Comparison of ENCODE assay signal across 12 cellular contexts in the genomic region with DNA sequence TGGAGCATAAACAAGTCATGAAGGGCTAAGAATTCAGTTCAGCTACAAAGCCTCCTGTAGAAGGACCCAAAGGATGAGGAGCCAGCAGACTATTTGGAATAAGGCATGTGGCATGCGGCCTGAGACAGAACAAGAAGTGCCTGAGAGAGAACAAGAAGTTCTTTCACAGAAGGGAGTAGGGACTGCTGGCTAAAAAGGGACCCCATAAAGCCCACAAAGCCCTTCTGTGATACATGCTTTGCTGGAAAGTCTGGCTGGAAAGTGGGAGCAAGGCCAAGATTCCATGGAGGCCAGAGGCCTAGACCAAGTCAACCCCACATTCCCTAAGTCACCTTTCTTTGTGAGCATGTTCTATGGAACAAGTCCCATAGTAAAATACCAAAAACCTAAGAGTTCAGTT. TPM values are rescaled to one million over a fixed set of nuclear protein-coding genes. Genes with fewer than 3 reads are reported as not detected.
DNase-seq lines count a peak whose midpoint lies in the region; ATAC-seq and TF ChIP-seq lines count a peak whose summit lies in the region.
"Had no signal": no experiment of that assay in that cellular context is flagged by ENCODE, and none has a peak within 500 bp of the region (broad histone marks: within the 10 kb centered on the region; RNA-seq: fewer than 3 reads in every experiment).

No MANE protein-coding gene starts in this region.

- H3K27me3 ChIP-seq in gastroesophageal sphincter (no peaks in the 10 kb centered on the region), upper lobe of right lung (no peaks in the 10 kb centered on the region)

- peak overlapping the region; percentile 71 for H3K27ac Mint-ChIP-seq in activated T-cell treated with anti-CD3 and anti-CD28 coated beads, Interleukin-2, amount 50 U/mL, for 24 hours
- no peak overlapping the region for H3K27ac Mint-ChIP-seq in T-cell
- H3K27ac Mint-ChIP-seq: activated naive CD4-positive, alpha-beta T cell treated with anti-CD3 and anti-CD28 coated beads, Interleukin-2, amount 50 U/mL, for 72 hours had no signal

- 13 to 31% methylated on average over 1 of the region's 1 CpG for WGBS in gastroesophageal sphincter (ENCODE audit: low coverage in 1 of 2), 2 donors

- no peaks in the 10 kb centered on the region for H3K27me3 Mint-ChIP-seq in activated T-cell treated with anti-CD3 and anti-CD28 coated beads, Interleukin-2, amount 50 U/mL, for 24 hours
- no peaks in the 10 kb centered on the region for H3K27me3 Mint-ChIP-seq in T-cell

- intact Hi-C loops in upper lobe of right lung (cut with DNase I) = no loop called here
- intact Hi-C loops in posterior vena cava (cut with DNase I) = no loop called here

- ATAC-seq in gastroesophageal sphincter (peak; percentile 89), upper lobe of right lung (peak; percentile 50), HG03460 (IDR thresholded peaks at IDR 0.05; ENCODE audit: unreplicated experiment) (no peak), T-cell (replicated peaks in 1 of 4) (no peak)
- ATAC-seq: A549 had no signal

- TF ChIP-seq CTCF in gastroesophageal sphincter (IDR thresholded peaks at IDR 0.05) (no peak), upper lobe of right lung (IDR thresholded peaks at IDR 0.05) (no peak)

- CTCF ChIA-PET in T-cell (lab: Charles Lee) = interaction anchor here in 1 of 2 donors (0.6 kb wide), 1 partner anchor 10 kb away, joined by 7 read pairs; no protein-coding TSS in a partner anchor

- no peak for DNase-seq in activated T-cell treated with anti-CD3 and anti-CD28 coated beads, Interleukin-2, amount 50 U/mL, for 24 hours
- no peak for DNase-seq in activated T-cell treated with anti-CD3 and anti-CD28 coated beads, Interleukin-2, amount 50 U/mL, for 48 hours
- DNase-seq in occipital lobe (lab: John Stamatoyannopoulos, UW) (peak; percentile 9), upper lobe of right lung (peak; percentile 4), posterior vena cava (ENCODE audit: low spot score) (no peak), T-cell (no peak)
- DNase-seq: EL, SHP77 treated with DMSO at 0.1 percent for 48 hours had no signal

- H3K36me3 ChIP-seq in gastroesophageal sphincter = peaks cover 4 to 39% of the 10 kb centered on the region in 2 donors
- H3K36me3 ChIP-seq in upper lobe of right lung = peaks cover 40% of the 10 kb centered on the region

- no peak overlapping the region for H3K4me3 ChIP-seq in gastroesophageal sphincter
- no peak overlapping the region for H3K4me3 ChIP-seq in upper lobe of right lung
- H3K4me3 ChIP-seq: A549 had no signal

- H3K9me3 ChIP-seq in gastroesophageal sphincter = no peaks in the 10 kb centered on the region
- H3K9me3 ChIP-seq in upper lobe of right lung = no peaks in the 10 kb centered on the region
- H3K9me3 ChIP-seq: A549 had no signal

- H3K27ac ChIP-seq in gastroesophageal sphincter (peak overlapping the region; percentile 55 to 87 (median 80)), upper lobe of right lung (peak overlapping the region; percentile 73)
- H3K27ac ChIP-seq: A549 had no signal

- peaks cover 40% of the 10 kb centered on the region for H3K36me3 Mint-ChIP-seq in activated T-cell treated with anti-CD3 and anti-CD28 coated beads, Interleukin-2, amount 50 U/mL, for 24 hours (ENCODE audit: low read depth)
- peaks cover 24% of the 10 kb centered on the region for H3K36me3 Mint-ChIP-seq in T-cell

- H3K4me3 Mint-ChIP-seq in activated T-cell treated with anti-CD3 and anti-CD28 coated beads, Interleukin-2, amount 50 U/mL, for 24 hours = no peak overlapping the region
- H3K4me3 Mint-ChIP-seq in T-cell = no peak overlapping the region

- no peak for TF ChIP-seq POLR2A in gastroesophageal sphincter (IDR thresholded peaks at IDR 0.05)

- peaks cover 5 to 38% (median 18%) of the 10 kb centered on the region in 3 donors for H3K4me1 ChIP-seq in gastroesophageal sphincter
- peaks cover 4% of the 10 kb centered on the region for H3K4me1 ChIP-seq in upper lobe of right lung
- H3K4me1 ChIP-seq: A549 had no signal

- no peaks in the 10 kb centered on the region for H3K9me3 Mint-ChIP-seq in activated T-cell treated with anti-CD3 and anti-CD28 coated beads, Interleukin-2, amount 50 U/mL, for 24 hours
- H3K9me3 Mint-ChIP-seq in T-cell = no peaks in the 10 kb centered on the region
- H3K9me3 Mint-ChIP-seq: activated naive CD4-positive, alpha-beta T cell treated with anti-CD3 and anti-CD28 coated beads, Interleukin-2, amount 50 U/mL, for 72 hours had no signal

- TF ChIP-seq EP300 in gastroesophageal sphincter (IDR thresholded peaks at IDR 0.05) = no peak

- POLR2A ChIA-PET in T-cell (lab: Charles Lee) = no interaction called here

- H3K4me1 Mint-ChIP-seq in activated T-cell treated with anti-CD3 and anti-CD28 coated beads, Interleukin-2, amount 50 U/mL, for 24 hours (ENCODE audit: low read depth) = peaks cover 25% of the 10 kb centered on the region
- no peaks in the 10 kb centered on the region for H3K4me1 Mint-ChIP-seq in T-cell

RNA-seq across cellular contexts. Expression of a gene that starts 35.9 kb away (rescaled TPM):
- total RNA-seq in gastroesophageal sphincter (10 to 100 TPM; 27.5 to 41.5 (median 32.8) TPM), occipital lobe (68.2 TPM), upper lobe of right lung (36.2 TPM), posterior vena cava (10 to 100 TPM; 23.3 to 26.4 TPM), T-cell (10 to 100 TPM; 32.9 to 38.1 (median 36.7) TPM)

RNA-seq across cellular contexts. Expression of a gene that starts 41.9 kb away (rescaled TPM):
- total RNA-seq in gastroesophageal sphincter = 10 to 100 TPM; 17.0 to 27.5 (median 24.4) TPM
- total RNA-seq in occipital lobe = 21.8 TPM
- 31.6 TPM for total RNA-seq in upper lobe of right lung
- total RNA-seq in posterior vena cava = 10 to 100 TPM; 20.5 to 32.9 TPM
- 10 to 100 TPM; 15.5 to 29.1 (median 23.3) TPM for total RNA-seq in T-cell

Comparison
In these comparisons a context has a peak if more than half of its experiments do, and no peak if none do; other contexts are left out.
1. DNase-seq: peak in occipital lobe (single experiment) and upper lobe of right lung (single experiment); none in activated T-cell treated with anti-CD3 and anti-CD28 coated beads, Interleukin-2, amount 50 U/mL, for 24 hours (single experiment), activated T-cell treated with anti-CD3 and anti-CD28 coated beads, Interleukin-2, amount 50 U/mL, for 48 hours (0 of 2), posterior vena cava (single experiment) and T-cell (0 of 34).
2. ATAC-seq: peak in gastroesophageal sphincter (single experiment) and upper lobe of right lung (single experiment); none in HG03460 (single experiment) and T-cell (0 of 4).